Comparison of ENCODE assay signal across 1 cellular context in the genomic region with DNA sequence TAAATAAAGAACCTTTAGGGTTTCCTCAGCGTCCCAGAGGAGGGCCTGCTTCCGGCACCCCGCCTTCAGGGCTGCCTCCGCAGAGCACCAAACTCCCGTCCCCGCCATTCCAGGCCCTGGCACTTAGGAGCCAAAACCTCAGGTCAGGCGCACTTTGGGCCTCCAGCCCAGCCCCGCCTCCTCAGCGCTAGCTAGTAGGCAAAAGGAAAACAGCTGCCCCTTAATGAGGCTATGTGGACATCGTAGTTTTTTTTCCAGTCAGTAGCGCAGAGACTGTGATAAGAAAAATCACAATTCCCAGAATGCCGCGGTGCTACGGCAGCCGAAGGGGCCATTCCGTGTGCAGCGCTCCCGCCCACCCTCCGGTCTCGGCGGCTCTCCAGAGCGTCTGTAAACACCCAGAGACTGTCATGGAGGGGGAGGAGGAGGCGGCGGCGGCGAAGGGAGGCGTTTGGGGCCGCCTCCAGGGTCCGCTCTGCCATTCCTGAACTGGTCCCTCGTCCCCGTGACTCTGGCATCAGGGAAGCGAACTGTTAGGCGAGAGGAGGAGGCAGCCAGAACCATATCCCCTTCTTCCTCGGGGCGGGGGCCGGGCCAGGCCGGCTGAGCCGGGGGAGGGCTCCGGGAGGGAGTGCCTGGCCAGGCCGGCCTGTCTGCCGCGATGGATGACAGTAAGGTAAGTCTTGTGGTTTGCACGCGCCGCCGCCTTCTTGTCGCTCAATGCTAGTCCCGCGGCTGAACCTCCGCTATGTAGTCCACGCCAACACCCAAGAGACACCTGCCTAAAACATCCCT.
TF ChIP-seq lines count a peak whose summit lies in the region.

A gene with protein sequence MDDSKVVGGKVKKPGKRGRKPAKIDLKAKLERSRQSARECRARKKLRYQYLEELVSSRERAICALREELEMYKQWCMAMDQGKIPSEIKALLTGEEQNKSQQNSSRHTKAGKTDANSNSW (plus strand): TSS at position 365 of the 795 bp plus-strand sequence. CDS start 297 bp downstream, at position 662.

TF ChIP-seq in HepG2, 621 proteins besides CTCF, POLR2A, EP300 and RAD21 (continued from another document):
- TF ChIP-seq, protein P1, sequence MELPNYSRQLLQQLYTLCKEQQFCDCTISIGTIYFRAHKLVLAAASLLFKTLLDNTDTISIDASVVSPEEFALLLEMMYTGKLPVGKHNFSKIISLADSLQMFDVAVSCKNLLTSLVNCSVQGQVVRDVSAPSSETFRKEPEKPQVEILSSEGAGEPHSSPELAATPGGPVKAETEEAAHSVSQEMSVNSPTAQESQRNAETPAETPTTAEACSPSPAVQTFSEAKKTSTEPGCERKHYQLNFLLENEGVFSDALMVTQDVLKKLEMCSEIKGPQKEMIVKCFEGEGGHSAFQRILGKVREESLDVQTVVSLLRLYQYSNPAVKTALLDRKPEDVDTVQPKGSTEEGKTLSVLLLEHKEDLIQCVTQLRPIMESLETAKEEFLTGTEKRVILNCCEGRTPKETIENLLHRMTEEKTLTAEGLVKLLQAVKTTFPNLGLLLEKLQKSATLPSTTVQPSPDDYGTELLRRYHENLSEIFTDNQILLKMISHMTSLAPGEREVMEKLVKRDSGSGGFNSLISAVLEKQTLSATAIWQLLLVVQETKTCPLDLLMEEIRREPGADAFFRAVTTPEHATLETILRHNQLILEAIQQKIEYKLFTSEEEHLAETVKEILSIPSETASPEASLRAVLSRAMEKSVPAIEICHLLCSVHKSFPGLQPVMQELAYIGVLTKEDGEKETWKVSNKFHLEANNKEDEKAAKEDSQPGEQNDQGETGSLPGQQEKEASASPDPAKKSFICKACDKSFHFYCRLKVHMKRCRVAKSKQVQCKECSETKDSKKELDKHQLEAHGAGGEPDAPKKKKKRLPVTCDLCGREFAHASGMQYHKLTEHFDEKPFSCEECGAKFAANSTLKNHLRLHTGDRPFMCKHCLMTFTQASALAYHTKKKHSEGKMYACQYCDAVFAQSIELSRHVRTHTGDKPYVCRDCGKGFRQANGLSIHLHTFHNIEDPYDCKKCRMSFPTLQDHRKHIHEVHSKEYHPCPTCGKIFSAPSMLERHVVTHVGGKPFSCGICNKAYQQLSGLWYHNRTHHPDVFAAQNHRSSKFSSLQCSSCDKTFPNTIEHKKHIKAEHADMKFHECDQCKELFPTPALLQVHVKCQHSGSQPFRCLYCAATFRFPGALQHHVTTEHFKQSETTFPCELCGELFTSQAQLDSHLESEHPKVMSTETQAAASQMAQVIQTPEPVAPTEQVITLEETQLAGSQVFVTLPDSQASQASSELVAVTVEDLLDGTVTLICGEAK (IDR thresholded peaks at IDR 0.05): no peak
- TF ChIP-seq, protein P1 (CRISPR knock-in tag; IDR thresholded peaks at IDR 0.05): peak; percentile 59
- no peak for TF ChIP-seq NR2F1 (CRISPR knock-in tag; IDR thresholded peaks at IDR 0.05)
